Comparison of ENCODE assay signal across 11 cellular contexts in the genomic region with DNA sequence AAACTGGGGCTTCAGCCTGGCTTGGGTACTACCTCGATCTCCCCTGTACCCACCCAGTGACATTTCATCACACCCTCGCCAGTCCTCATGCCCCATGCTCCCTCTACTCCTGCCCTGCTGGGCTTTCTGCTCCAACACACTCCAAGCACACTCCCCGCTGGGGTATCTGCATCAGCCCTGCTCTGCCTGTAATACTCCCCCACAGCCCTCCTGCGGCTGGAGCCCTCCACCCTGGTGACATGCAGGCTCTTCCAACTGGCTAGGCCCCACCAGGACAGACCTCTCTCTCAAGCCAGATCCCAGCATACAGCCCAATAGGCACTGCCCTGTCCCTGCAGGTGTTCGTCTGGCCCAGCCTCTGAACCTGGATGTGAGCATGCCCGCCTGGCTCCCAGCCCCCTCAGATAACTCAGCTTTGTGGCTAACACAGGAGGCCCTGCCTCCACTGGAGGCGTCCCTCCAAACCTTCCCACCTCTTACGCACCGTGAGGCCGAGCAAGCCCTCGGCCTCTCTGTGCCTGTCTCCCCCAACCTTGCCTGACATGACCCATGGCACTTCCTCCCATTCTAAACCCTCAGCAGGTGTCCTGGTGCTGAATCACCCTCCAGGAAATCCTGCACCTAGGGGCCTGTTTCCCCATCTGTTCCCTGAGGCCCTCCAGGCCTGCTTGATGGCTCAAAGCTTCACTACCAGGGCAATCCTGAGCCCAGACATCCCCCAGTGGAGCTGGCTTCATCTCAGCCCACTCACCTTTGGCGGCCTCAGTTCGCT. TPM values are rescaled to one million over a fixed set of nuclear protein-coding genes. Genes with fewer than 3 reads are reported as not detected.
A peak's percentile ranks its signal among the peaks of the same experiment; 100 is the strongest.
DNase-seq lines count a peak whose midpoint lies in the region; ATAC-seq and TF ChIP-seq lines count a peak whose summit lies in the region.
"Had no signal": no experiment of that assay in that cellular context is flagged by ENCODE, and none has a peak within 500 bp of the region (broad histone marks: within the 10 kb centered on the region; RNA-seq: fewer than 3 reads in every experiment).

No MANE protein-coding gene starts in this region.

- H3K27ac ChIP-seq in SK-N-SH (ENCODE audit: low read depth in 2 of 2, low read length in 1 of 2) (peak overlapping the region in 1 of 2 experiments; percentile 12; a peak in 2 of 4 replicates), cingulate gyrus (ENCODE audit: low read depth, low read length) (peak overlapping the region; percentile 74)
- H3K27ac ChIP-seq: ovary had no signal

- peak overlapping the region; percentile 82 for H3K27ac Mint-ChIP-seq in stimulated activated effector memory CD8-positive, alpha-beta T cell treated with anti-CD3 and anti-CD28 coated beads, Interleukin-12 subunit alpha, Interleukin-12 subunit beta, amount 100 ng/mL, for 72 hours

- TF ChIP-seq RAD21 in SK-N-SH (IDR thresholded peaks at IDR 0.05; ENCODE audit: low read length) = no peak

- POLR2A ChIA-PET in SK-N-SH (lab: Yijun Ruan, JAX) = interaction anchor here (1.0 to 1.3 kb wide), 2 partner anchors 11 to 38 kb away, joined by 5 to 6 read pairs; no protein-coding TSS in a partner anchor

- DNase-seq in SK-N-SH (no peak), NB4 (ENCODE audit: low read depth) (peak; percentile 89), putamen (ENCODE audit: low spot score) (no peak)
- no peak for DNase-seq in stimulated activated effector memory CD8-positive, alpha-beta T cell treated with anti-CD3 and anti-CD28 coated beads, Interleukin-12 subunit alpha, Interleukin-12 subunit beta, amount 100 ng/mL, for 72 hours (ENCODE audit: low spot score in 2 of 2)
- no peak for DNase-seq in activated CD8-positive, alpha-beta memory T cell treated with anti-CD3 and anti-CD28 coated beads, Interleukin-2, amount 50 U/mL, for 4 hours
- DNase-seq: cortex of kidney had no signal

- H2AFZ ChIP-seq in SK-N-SH (ENCODE audit: low read depth) = no peak overlapping the region

- H3K4me3 ChIP-seq in SK-N-SH (ENCODE audit: low read depth in 2 of 2, low read length in 1 of 2) (no peak overlapping the region), NB4 (ENCODE audit: low read depth, low read length) (no peak overlapping the region)
- H3K4me3 ChIP-seq: ovary had no signal

- H3K9me3 ChIP-seq in SK-N-SH = no peaks in the 10 kb centered on the region
- H3K9me3 ChIP-seq: ovary had no signal

- TF ChIP-seq CTCF in SK-N-SH (IDR thresholded peaks at IDR 0.05) (no peak), NB4 (IDR thresholded peaks at IDR 0.05; ENCODE audit: low read depth, low read length) (no peak)

- 0 out of 2 replicates have a peak, but pooled peaks cover 1% of the 10 kb centered on the region for H4K20me1 ChIP-seq in SK-N-SH (ENCODE audit: insufficient read depth)

- H3K79me2 ChIP-seq in SK-N-SH (ENCODE audit: insufficient read depth) = no peaks in the 10 kb centered on the region

- H3K36me3 ChIP-seq in SK-N-SH (replicated peaks in 1 of 2; ENCODE audit: control insufficient read depth in 1 of 2, insufficient read depth in 2 of 2, low read length in 1 of 2) = peaks cover 0 to 54% of the 10 kb centered on the region in 2 experiments
- H3K36me3 ChIP-seq: ovary had no signal

- CTCF ChIA-PET in SK-N-SH (lab: Yijun Ruan, JAX) = interaction anchor here (1.0 to 16.4 kb wide), 8 partner anchors 10 to 109 kb away, joined by 3 to 501 read pairs (median 6); no protein-coding TSS in a partner anchor

- H3K9me3 Mint-ChIP-seq in stimulated activated effector memory CD8-positive, alpha-beta T cell treated with anti-CD3 and anti-CD28 coated beads, Interleukin-12 subunit alpha, Interleukin-12 subunit beta, amount 100 ng/mL, for 72 hours = no peaks in the 10 kb centered on the region
- H3K9me3 Mint-ChIP-seq: CD4-positive, CD25-positive, alpha-beta regulatory T cell had no signal

- H3K27me3 ChIP-seq in SK-N-SH (ENCODE audit: insufficient read depth) = no peaks in the 10 kb centered on the region
- H3K27me3 ChIP-seq: ovary had no signal

- no peak for TF ChIP-seq POLR2A in NB4 (IDR thresholded peaks at IDR 0.05; ENCODE audit: extremely low read depth, insufficient read length)

- no peaks in the 10 kb centered on the region for H3K9me2 ChIP-seq in SK-N-SH

- H3K4me1 ChIP-seq in SK-N-SH (ENCODE audit: control insufficient read depth in 1 of 2, insufficient read depth in 2 of 2, low read depth in 1 of 2, low read length in 1 of 2) = peaks cover 0 to 31% of the 10 kb centered on the region in 2 experiments; a peak in 1 of 4 replicates

- no peak for TF ChIP-seq EP300 in SK-N-SH (IDR thresholded peaks at IDR 0.05; ENCODE audit: borderline replicate concordance in 1 of 2, low read depth in 1 of 2, low read length in 1 of 2)

- H3F3A ChIP-seq in SK-N-SH (replicated peaks; ENCODE audit: insufficient read depth) = peaks cover 4% of the 10 kb centered on the region

- peak; percentile 1; the same call in 1 of the 3 replicates for ATAC-seq in SK-N-SH treated with all-trans-retinoic acid at 6 μM for 48 hours
- ATAC-seq in stimulated activated effector memory CD8-positive, alpha-beta T cell treated with anti-CD3 and anti-CD28 coated beads, Interleukin-12 subunit alpha, Interleukin-12 subunit beta, amount 100 ng/mL, for 72 hours = no peak
- ATAC-seq in GM18498 (IDR thresholded peaks at IDR 0.05; ENCODE audit: unreplicated experiment) = no peak

- H3K4me2 ChIP-seq in SK-N-SH = no peak overlapping the region

- no peak overlapping the region for H3K4me3 Mint-ChIP-seq in stimulated activated effector memory CD8-positive, alpha-beta T cell treated with anti-CD3 and anti-CD28 coated beads, Interleukin-12 subunit alpha, Interleukin-12 subunit beta, amount 100 ng/mL, for 72 hours
- H3K4me3 Mint-ChIP-seq: CD4-positive, CD25-positive, alpha-beta regulatory T cell had no signal

- peaks cover 27% of the 10 kb centered on the region for H3K4me1 Mint-ChIP-seq in stimulated activated effector memory CD8-positive, alpha-beta T cell treated with anti-CD3 and anti-CD28 coated beads, Interleukin-12 subunit alpha, Interleukin-12 subunit beta, amount 100 ng/mL, for 72 hours

- H3K36me3 Mint-ChIP-seq in stimulated activated effector memory CD8-positive, alpha-beta T cell treated with anti-CD3 and anti-CD28 coated beads, Interleukin-12 subunit alpha, Interleukin-12 subunit beta, amount 100 ng/mL, for 72 hours = peaks cover 6% of the 10 kb centered on the region
- H3K36me3 Mint-ChIP-seq: CD4-positive, CD25-positive, alpha-beta regulatory T cell had no signal

- no peak overlapping the region for H3K9ac ChIP-seq in SK-N-SH

- WGBS in SK-N-SH (ENCODE audit: low lambda C conversion rate) = 95% methylated on average over 11 of the region's 13 CpGs

TF ChIP-seq in SK-N-SH treated with all-trans-retinoic acid at 6 μM for 48 hours, 23 proteins besides CTCF, POLR2A, EP300 and RAD21 (continues in another document):
- TF ChIP-seq RARB (CRISPR knock-in tag; IDR thresholded peaks at IDR 0.05) (no peak), CSDC2 (CRISPR knock-in tag; IDR thresholded peaks at IDR 0.05) (no peak), OSR1 (CRISPR knock-in tag; IDR thresholded peaks at IDR 0.05) (no peak), SNAI2 (CRISPR knock-in tag; IDR thresholded peaks at IDR 0.05) (no peak)
- TF ChIP-seq, protein P1, sequence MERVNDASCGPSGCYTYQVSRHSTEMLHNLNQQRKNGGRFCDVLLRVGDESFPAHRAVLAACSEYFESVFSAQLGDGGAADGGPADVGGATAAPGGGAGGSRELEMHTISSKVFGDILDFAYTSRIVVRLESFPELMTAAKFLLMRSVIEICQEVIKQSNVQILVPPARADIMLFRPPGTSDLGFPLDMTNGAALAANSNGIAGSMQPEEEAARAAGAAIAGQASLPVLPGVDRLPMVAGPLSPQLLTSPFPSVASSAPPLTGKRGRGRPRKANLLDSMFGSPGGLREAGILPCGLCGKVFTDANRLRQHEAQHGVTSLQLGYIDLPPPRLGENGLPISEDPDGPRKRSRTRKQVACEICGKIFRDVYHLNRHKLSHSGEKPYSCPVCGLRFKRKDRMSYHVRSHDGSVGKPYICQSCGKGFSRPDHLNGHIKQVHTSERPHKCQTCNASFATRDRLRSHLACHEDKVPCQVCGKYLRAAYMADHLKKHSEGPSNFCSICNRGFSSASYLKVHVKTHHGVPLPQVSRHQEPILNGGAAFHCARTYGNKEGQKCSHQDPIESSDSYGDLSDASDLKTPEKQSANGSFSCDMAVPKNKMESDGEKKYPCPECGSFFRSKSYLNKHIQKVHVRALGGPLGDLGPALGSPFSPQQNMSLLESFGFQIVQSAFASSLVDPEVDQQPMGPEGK (CRISPR knock-in tag; IDR thresholded peaks at IDR 0.05; ENCODE audit: borderline replicate concordance) = no peak

TF ChIP-seq in SK-N-SH, 30 proteins besides CTCF, POLR2A, EP300 and RAD21 (continues in another document):
- no peak for TF ChIP-seq GATA2 (CRISPR knock-in tag; IDR thresholded peaks at IDR 0.05)
- no peak for TF ChIP-seq ELF1 (IDR thresholded peaks at IDR 0.05)
- TF ChIP-seq SIN3A (IDR thresholded peaks at IDR 0.05; ENCODE audit: borderline replicate concordance, low read depth, low read length) = no peak

RNA-seq across cellular contexts. Expression of a gene that starts 33.5 kb away (rescaled TPM):
- polyA plus RNA-seq in SK-N-SH (2012; rRNA removed) = 33.5 and 34.7 TPM in 2 replicates
- 16.1 and 21.5 TPM in 2 replicates for polyA plus RNA-seq in SK-N-SH (2012; cell fraction: cytosol; rRNA removed)
- 59.6 and 61.9 TPM in 2 replicates for polyA plus RNA-seq in SK-N-SH (2012; cell fraction: nucleus; rRNA removed)

RNA-seq across cellular contexts. Expression of a gene that starts 33.5 kb away (rescaled TPM):
- 205 and 343 TPM in 2 replicates for polyA plus RNA-seq in SK-N-SH (2012; rRNA removed)
- polyA plus RNA-seq in SK-N-SH (2012; cell fraction: cytosol; rRNA removed) = 170 and 298 TPM in 2 replicates
- polyA plus RNA-seq in SK-N-SH (2012; cell fraction: nucleus; rRNA removed) = 209 and 222 TPM in 2 replicates

RNA-seq across cellular contexts. Expression of a gene that starts 41.5 kb away (rescaled TPM):
- polyA plus RNA-seq in SK-N-SH (2012; rRNA removed) = 27.4 and 33.0 TPM in 2 replicates
- polyA plus RNA-seq in SK-N-SH (2012; cell fraction: cytosol; rRNA removed) = 8.7 and 26.7 TPM in 2 replicates
- polyA plus RNA-seq in SK-N-SH (2012; cell fraction: nucleus; rRNA removed) = 105 and 141 TPM in 2 replicates

RNA-seq across cellular contexts. Expression of a gene that starts 45.8 kb away (rescaled TPM):
- polyA plus RNA-seq in SK-N-SH (2012; rRNA removed) = 20.7 and 25.5 TPM in 2 replicates
- 10.1 and 15.9 TPM in 2 replicates for polyA plus RNA-seq in SK-N-SH (2012; cell fraction: cytosol; rRNA removed)
- 28.8 and 32.7 TPM in 2 replicates for polyA plus RNA-seq in SK-N-SH (2012; cell fraction: nucleus; rRNA removed)
